ENCODE assay signal across 1 cellular context in the genomic region with DNA sequence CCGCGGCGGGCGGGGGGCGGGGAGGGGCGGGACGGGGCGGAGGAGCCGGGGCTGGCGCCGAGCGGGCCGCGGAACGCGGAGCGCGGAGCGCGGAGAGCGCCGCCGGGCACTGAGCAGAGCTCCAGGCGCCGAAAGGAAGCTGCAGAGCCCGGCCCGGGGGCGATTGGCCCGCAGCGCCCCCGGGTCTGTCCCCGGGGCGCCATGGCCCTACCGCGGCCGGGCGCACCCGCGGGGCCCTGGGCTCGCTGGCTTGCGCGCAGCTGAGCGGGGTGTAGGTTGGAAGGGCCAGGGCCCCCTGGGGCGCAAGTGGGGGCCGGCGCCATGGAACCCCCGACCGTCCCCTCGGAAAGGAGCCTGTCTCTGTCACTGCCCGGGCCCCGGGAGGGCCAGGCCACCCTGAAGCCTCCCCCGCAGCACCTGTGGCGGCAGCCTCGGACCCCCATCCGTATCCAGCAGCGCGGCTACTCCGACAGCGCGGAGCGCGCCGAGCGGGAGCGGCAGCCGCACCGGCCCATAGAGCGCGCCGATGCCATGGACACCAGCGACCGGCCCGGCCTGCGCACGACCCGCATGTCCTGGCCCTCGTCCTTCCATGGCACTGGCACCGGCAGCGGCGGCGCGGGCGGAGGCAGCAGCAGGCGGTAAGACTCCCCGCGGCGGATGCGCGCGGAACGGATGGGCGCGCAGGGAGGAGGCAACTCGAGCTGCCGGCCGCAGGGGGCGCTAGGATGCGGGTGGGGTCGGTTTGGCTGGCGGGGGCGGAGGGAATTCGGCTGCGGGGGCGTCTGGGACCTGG.
TF ChIP-seq lines count a peak whose summit lies in the region.

A gene (plus strand): TSS at position 95 of the 796 bp plus-strand sequence. CDS start 227 bp downstream, at position 322.

TF ChIP-seq in WTC11, 78 proteins besides CTCF, POLR2A, EP300 and RAD21 (continued from another document):
- TF ChIP-seq, protein P1, sequence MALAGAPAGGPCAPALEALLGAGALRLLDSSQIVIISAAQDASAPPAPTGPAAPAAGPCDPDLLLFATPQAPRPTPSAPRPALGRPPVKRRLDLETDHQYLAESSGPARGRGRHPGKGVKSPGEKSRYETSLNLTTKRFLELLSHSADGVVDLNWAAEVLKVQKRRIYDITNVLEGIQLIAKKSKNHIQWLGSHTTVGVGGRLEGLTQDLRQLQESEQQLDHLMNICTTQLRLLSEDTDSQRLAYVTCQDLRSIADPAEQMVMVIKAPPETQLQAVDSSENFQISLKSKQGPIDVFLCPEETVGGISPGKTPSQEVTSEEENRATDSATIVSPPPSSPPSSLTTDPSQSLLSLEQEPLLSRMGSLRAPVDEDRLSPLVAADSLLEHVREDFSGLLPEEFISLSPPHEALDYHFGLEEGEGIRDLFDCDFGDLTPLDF (CRISPR knock-in tag; IDR thresholded peaks at IDR 0.05): no peak
- TF ChIP-seq ELF4 (CRISPR knock-in tag; IDR thresholded peaks at IDR 0.05; ENCODE audit: low read depth) (no peak), ZNF416 (CRISPR knock-in tag; IDR thresholded peaks at IDR 0.05) (no peak), IRF2 (CRISPR knock-in tag; IDR thresholded peaks at IDR 0.05; ENCODE audit: borderline replicate concordance, low read depth) (no peak), GTF2I (CRISPR knock-in tag; conservative IDR thresholded peaks at IDR 0.05) (no peak), MXD4 (CRISPR knock-in tag; IDR thresholded peaks at IDR 0.05; ENCODE audit: borderline replicate concordance) (no peak), ZNF263 (CRISPR knock-in tag; IDR thresholded peaks at IDR 0.05; ENCODE audit: low read depth) (peak; percentile 46; the same call in 1 of the 2 replicates), ZNF423 (CRISPR knock-in tag; IDR thresholded peaks at IDR 0.05) (peak; percentile 55), OVOL2 (CRISPR knock-in tag; IDR thresholded peaks at IDR 0.05; ENCODE audit: borderline replicate concordance) (no peak), ZNF219 (CRISPR knock-in tag; IDR thresholded peaks at IDR 0.05; ENCODE audit: borderline replicate concordance) (no peak), NR2C2 (CRISPR knock-in tag; IDR thresholded peaks at IDR 0.05) (peak; percentile 18; the same call in 1 of the 2 replicates), CREM (CRISPR knock-in tag; IDR thresholded peaks at IDR 0.05) (no peak), SP1 (CRISPR knock-in tag; conservative IDR thresholded peaks at IDR 0.05) (peak; percentile 55; the same call in 1 of the 2 replicates), FOXP1 (CRISPR knock-in tag; IDR thresholded peaks at IDR 0.05; ENCODE audit: borderline replicate concordance) (peak; percentile 86), MYBL2 (CRISPR knock-in tag; IDR thresholded peaks at IDR 0.05) (0 out of 2 replicates have a peak, but pooled peaks have one; percentile 58), ESRRA (CRISPR knock-in tag; IDR thresholded peaks at IDR 0.05; ENCODE audit: borderline replicate concordance) (no peak), GRHL2 (CRISPR knock-in tag; IDR thresholded peaks at IDR 0.05; ENCODE audit: insufficient replicate concordance, severe bottlenecking) (no peak)
- TF ChIP-seq, protein P2, sequence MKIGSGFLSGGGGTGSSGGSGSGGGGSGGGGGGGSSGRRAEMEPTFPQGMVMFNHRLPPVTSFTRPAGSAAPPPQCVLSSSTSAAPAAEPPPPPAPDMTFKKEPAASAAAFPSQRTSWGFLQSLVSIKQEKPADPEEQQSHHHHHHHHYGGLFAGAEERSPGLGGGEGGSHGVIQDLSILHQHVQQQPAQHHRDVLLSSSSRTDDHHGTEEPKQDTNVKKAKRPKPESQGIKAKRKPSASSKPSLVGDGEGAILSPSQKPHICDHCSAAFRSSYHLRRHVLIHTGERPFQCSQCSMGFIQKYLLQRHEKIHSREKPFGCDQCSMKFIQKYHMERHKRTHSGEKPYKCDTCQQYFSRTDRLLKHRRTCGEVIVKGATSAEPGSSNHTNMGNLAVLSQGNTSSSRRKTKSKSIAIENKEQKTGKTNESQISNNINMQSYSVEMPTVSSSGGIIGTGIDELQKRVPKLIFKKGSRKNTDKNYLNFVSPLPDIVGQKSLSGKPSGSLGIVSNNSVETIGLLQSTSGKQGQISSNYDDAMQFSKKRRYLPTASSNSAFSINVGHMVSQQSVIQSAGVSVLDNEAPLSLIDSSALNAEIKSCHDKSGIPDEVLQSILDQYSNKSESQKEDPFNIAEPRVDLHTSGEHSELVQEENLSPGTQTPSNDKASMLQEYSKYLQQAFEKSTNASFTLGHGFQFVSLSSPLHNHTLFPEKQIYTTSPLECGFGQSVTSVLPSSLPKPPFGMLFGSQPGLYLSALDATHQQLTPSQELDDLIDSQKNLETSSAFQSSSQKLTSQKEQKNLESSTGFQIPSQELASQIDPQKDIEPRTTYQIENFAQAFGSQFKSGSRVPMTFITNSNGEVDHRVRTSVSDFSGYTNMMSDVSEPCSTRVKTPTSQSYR (CRISPR knock-in tag; IDR thresholded peaks at IDR 0.05): no peak
- TF ChIP-seq, protein P3, sequence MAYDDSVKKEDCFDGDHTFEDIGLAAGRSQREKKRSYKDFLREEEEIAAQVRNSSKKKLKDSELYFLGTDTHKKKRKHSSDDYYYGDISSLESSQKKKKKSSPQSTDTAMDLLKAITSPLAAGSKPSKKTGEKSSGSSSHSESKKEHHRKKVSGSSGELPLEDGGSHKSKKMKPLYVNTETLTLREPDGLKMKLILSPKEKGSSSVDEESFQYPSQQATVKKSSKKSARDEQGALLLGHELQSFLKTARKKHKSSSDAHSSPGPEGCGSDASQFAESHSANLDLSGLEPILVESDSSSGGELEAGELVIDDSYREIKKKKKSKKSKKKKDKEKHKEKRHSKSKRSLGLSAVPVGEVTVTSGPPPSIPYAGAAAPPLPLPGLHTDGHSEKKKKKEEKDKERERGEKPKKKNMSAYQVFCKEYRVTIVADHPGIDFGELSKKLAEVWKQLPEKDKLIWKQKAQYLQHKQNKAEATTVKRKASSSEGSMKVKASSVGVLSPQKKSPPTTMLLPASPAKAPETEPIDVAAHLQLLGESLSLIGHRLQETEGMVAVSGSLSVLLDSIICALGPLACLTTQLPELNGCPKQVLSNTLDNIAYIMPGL (CRISPR knock-in tag; IDR thresholded peaks at IDR 0.05): no peak
- TF ChIP-seq, protein P4, sequence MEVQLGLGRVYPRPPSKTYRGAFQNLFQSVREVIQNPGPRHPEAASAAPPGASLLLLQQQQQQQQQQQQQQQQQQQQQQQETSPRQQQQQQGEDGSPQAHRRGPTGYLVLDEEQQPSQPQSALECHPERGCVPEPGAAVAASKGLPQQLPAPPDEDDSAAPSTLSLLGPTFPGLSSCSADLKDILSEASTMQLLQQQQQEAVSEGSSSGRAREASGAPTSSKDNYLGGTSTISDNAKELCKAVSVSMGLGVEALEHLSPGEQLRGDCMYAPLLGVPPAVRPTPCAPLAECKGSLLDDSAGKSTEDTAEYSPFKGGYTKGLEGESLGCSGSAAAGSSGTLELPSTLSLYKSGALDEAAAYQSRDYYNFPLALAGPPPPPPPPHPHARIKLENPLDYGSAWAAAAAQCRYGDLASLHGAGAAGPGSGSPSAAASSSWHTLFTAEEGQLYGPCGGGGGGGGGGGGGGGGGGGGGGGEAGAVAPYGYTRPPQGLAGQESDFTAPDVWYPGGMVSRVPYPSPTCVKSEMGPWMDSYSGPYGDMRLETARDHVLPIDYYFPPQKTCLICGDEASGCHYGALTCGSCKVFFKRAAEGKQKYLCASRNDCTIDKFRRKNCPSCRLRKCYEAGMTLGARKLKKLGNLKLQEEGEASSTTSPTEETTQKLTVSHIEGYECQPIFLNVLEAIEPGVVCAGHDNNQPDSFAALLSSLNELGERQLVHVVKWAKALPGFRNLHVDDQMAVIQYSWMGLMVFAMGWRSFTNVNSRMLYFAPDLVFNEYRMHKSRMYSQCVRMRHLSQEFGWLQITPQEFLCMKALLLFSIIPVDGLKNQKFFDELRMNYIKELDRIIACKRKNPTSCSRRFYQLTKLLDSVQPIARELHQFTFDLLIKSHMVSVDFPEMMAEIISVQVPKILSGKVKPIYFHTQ (CRISPR knock-in tag; IDR thresholded peaks at IDR 0.05): no peak
- TF ChIP-seq, protein P5, sequence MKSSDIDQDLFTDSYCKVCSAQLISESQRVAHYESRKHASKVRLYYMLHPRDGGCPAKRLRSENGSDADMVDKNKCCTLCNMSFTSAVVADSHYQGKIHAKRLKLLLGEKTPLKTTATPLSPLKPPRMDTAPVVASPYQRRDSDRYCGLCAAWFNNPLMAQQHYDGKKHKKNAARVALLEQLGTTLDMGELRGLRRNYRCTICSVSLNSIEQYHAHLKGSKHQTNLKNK (CRISPR knock-in tag; IDR thresholded peaks at IDR 0.05): no peak
